In genomic region chr9:37953775-37954437, GRCh38 we compare ENCODE assay signal across 9 cellular contexts. TPM values are rescaled to one million over a fixed set of nuclear protein-coding genes. Genes with fewer than 3 reads are reported as not detected.
DNase-seq lines count a peak whose midpoint lies in the region; ATAC-seq and TF ChIP-seq lines count a peak whose summit lies in the region.
"Had no signal": no experiment of that assay in that cellular context is flagged by ENCODE, and none has a peak within 500 bp of the region (broad histone marks: within the 10 kb centered on the region; RNA-seq: fewer than 3 reads in every experiment).

No MANE protein-coding gene starts in this region.

- no peak overlapping the region for H3K4me3 ChIP-seq in upper lobe of right lung

- intact Hi-C loops in upper lobe of right lung (cut with DNase I) = no loop called here

- H3K4me1 ChIP-seq in upper lobe of right lung = peaks cover 6% of the 10 kb centered on the region

- peak; percentile 78 for ATAC-seq in GM21423 (IDR thresholded peaks at IDR 0.05; ENCODE audit: unreplicated experiment)
- ATAC-seq in HG03575 (IDR thresholded peaks at IDR 0.05; ENCODE audit: extremely low read depth, insufficient number of reproducible peaks, low FRiP score, unreplicated experiment) = peak; percentile 50
- peak; percentile 90 for ATAC-seq in activated naive CD8-positive, alpha-beta T cell treated with anti-CD3 and anti-CD28 coated beads, Interleukin-2, amount 50 U/mL, for 24 hours
- ATAC-seq in memory B cell (ENCODE audit: low read depth) = peak; percentile 24
- ATAC-seq in upper lobe of right lung = no peak

- DNase-seq in GM03348 (ENCODE audit: low spot score) (peak; percentile 87), memory B cell (ENCODE audit: low spot score in 2 of 2) (no peak), upper lobe of right lung (no peak), NCI-H2107 (lab: John Stamatoyannopoulos, UW) (no peak), NCI-H345 treated with DMSO at 0.1 percent for 48 hours (lab: John Stamatoyannopoulos, UW; ENCODE audit: unreplicated experiment) (no peak)
- DNase-seq in activated naive CD8-positive, alpha-beta T cell treated with anti-CD3 and anti-CD28 coated beads, Interleukin-2, amount 50 U/mL, for 24 hours = peak; percentile 43
- DNase-seq: T-cell had no signal

- peak overlapping the region; percentile 61 for H3K4me3 Mint-ChIP-seq in activated naive CD8-positive, alpha-beta T cell treated with anti-CD3 and anti-CD28 coated beads, Interleukin-2, amount 50 U/mL, for 24 hours
- H3K4me3 Mint-ChIP-seq in memory B cell = no peak overlapping the region
- H3K4me3 Mint-ChIP-seq: T-cell had no signal

- peak overlapping the region; percentile 1 for H3K27ac ChIP-seq in upper lobe of right lung

- H3K4me1 Mint-ChIP-seq in activated naive CD8-positive, alpha-beta T cell treated with anti-CD3 and anti-CD28 coated beads, Interleukin-2, amount 50 U/mL, for 24 hours = peaks cover 34% of the 10 kb centered on the region
- H3K4me1 Mint-ChIP-seq in memory B cell = peaks cover 11% of the 10 kb centered on the region

- H3K36me3 Mint-ChIP-seq in activated naive CD8-positive, alpha-beta T cell treated with anti-CD3 and anti-CD28 coated beads, Interleukin-2, amount 50 U/mL, for 24 hours (ENCODE audit: low read depth) = peaks cover 6% of the 10 kb centered on the region
- H3K36me3 Mint-ChIP-seq in memory B cell = peaks cover 5% of the 10 kb centered on the region
- H3K36me3 Mint-ChIP-seq: T-cell had no signal

- no peaks in the 10 kb centered on the region for H3K9me3 Mint-ChIP-seq in activated naive CD8-positive, alpha-beta T cell treated with anti-CD3 and anti-CD28 coated beads, Interleukin-2, amount 50 U/mL, for 24 hours
- peaks cover 1% of the 10 kb centered on the region for H3K9me3 Mint-ChIP-seq in memory B cell
- H3K9me3 Mint-ChIP-seq: T-cell had no signal

- H3K27me3 Mint-ChIP-seq in activated naive CD8-positive, alpha-beta T cell treated with anti-CD3 and anti-CD28 coated beads, Interleukin-2, amount 50 U/mL, for 24 hours = no peaks in the 10 kb centered on the region
- H3K27me3 Mint-ChIP-seq in memory B cell = peaks cover 11% of the 10 kb centered on the region

- H3K36me3 ChIP-seq in upper lobe of right lung = peaks cover 16% of the 10 kb centered on the region

- no peaks in the 10 kb centered on the region for H3K27me3 ChIP-seq in upper lobe of right lung

- peak overlapping the region; percentile 93 for H3K27ac Mint-ChIP-seq in activated naive CD8-positive, alpha-beta T cell treated with anti-CD3 and anti-CD28 coated beads, Interleukin-2, amount 50 U/mL, for 24 hours
- H3K27ac Mint-ChIP-seq in memory B cell = peak overlapping the region; percentile 54

- no peak for TF ChIP-seq CTCF in upper lobe of right lung (IDR thresholded peaks at IDR 0.05)

- no peaks in the 10 kb centered on the region for H3K9me3 ChIP-seq in upper lobe of right lung

RNA-seq across cellular contexts. Expression of gene SLC25A51, which starts 50.0 kb away (rescaled TPM):
- total RNA-seq in upper lobe of right lung = 24.5 TPM

Comparison
In these comparisons a context has a peak if more than half of its experiments do, and no peak if none do; other contexts are left out.
1. DNase-seq: peak in GM03348 (single experiment) and activated naive CD8-positive, alpha-beta T cell treated with anti-CD3 and anti-CD28 coated beads, Interleukin-2, amount 50 U/mL, for 24 hours (single experiment); none in memory B cell (0 of 2), upper lobe of right lung (single experiment), NCI-H2107 (single experiment) and NCI-H345 treated with DMSO at 0.1 percent for 48 hours (single experiment).